ENCODE assay signal across 1 cellular context in the genomic region with DNA sequence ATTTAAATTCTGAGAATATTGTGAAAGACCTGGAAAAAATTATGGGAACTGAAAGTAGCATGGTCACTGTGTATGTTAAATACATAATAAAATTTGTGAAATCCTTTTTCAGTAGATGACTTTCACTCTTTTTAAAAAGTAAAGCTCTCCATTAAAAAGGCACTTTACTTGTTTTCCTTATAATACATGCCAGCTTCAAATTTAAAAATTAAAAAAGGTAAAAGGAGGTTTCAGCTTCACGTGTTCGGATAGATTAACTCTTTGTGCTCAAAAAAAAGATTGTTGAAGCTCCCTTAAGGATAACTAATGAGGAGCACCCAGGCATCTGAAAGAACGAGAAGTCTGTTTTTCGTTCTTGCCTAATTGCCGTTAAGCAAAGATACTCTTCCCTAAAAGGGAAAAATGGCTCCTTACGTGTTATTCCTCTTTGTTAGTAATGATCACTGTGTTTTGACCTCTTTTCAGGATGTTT.
TF ChIP-seq lines count a peak whose summit lies in the region.

No MANE protein-coding gene starts in this region.

TF ChIP-seq in HEK293, 187 proteins besides CTCF, POLR2A, EP300 and RAD21 (continued from another document):
- TF ChIP-seq ZNF19 (tag by site-specific recombination; IDR thresholded peaks at IDR 0.05; ENCODE audit: low read depth) (no peak), ZNF639 (tag by site-specific recombination; IDR thresholded peaks at IDR 0.05) (no peak), ZNF114 (tag by site-specific recombination; IDR thresholded peaks at IDR 0.05) (no peak), ZBTB17 (tag by site-specific recombination; IDR thresholded peaks at IDR 0.05) (peak; percentile 56; the same call in 1 of the 2 replicates), ZNF157 (tag by site-specific recombination; IDR thresholded peaks at IDR 0.05) (no peak), KLF16 (tag by site-specific recombination; IDR thresholded peaks at IDR 0.05) (no peak), ZNF600 (tag by site-specific recombination; IDR thresholded peaks at IDR 0.05) (no peak), PRDM10 (tag by site-specific recombination; IDR thresholded peaks at IDR 0.05) (no peak), ZNF423 (tag by site-specific recombination; IDR thresholded peaks at IDR 0.05) (no peak), HOXA7 (CRISPR knock-in tag; IDR thresholded peaks at IDR 0.05; ENCODE audit: borderline replicate concordance) (no peak), ZNF184 (tag by site-specific recombination; IDR thresholded peaks at IDR 0.05) (no peak), ZNF37A (tag by site-specific recombination; IDR thresholded peaks at IDR 0.05) (no peak), ZSCAN5A (tag by site-specific recombination; IDR thresholded peaks at IDR 0.05) (no peak), ZNF510 (tag by site-specific recombination; IDR thresholded peaks at IDR 0.05; ENCODE audit: insufficient replicate concordance) (no peak), KLF10 (tag by site-specific recombination; IDR thresholded peaks at IDR 0.05) (no peak), ZNF626 (tag by site-specific recombination; IDR thresholded peaks at IDR 0.05) (no peak), TSHZ1 (tag by site-specific recombination; IDR thresholded peaks at IDR 0.05; ENCODE audit: borderline replicate concordance) (no peak), ZFP69B (tag by site-specific recombination; IDR thresholded peaks at IDR 0.05) (no peak), GLIS2 (tag by site-specific recombination; IDR thresholded peaks at IDR 0.05) (no peak), ZNF571 (tag by site-specific recombination; IDR thresholded peaks at IDR 0.05) (no peak), ZFP41 (tag by site-specific recombination; IDR thresholded peaks at IDR 0.05; ENCODE audit: borderline replicate concordance) (no peak), ZNF747 (tag by site-specific recombination; IDR thresholded peaks at IDR 0.05) (no peak), ZNF169 (tag by site-specific recombination; IDR thresholded peaks at IDR 0.05) (no peak), ZNF132 (tag by site-specific recombination; IDR thresholded peaks at IDR 0.05; ENCODE audit: borderline replicate concordance) (no peak), ZNF155 (tag by site-specific recombination; IDR thresholded peaks at IDR 0.05) (no peak), ZBTB48 (tag by site-specific recombination; IDR thresholded peaks at IDR 0.05) (peak; percentile 49; the same call in 1 of the 2 replicates), ZNF830 (tag by site-specific recombination; IDR thresholded peaks at IDR 0.05; ENCODE audit: low read depth) (no peak), ZNF544 (tag by site-specific recombination; IDR thresholded peaks at IDR 0.05) (no peak), KLF1 (tag by site-specific recombination; IDR thresholded peaks at IDR 0.05) (no peak), HOXD13 (CRISPR knock-in tag; IDR thresholded peaks at IDR 0.05; ENCODE audit: borderline replicate concordance) (no peak), ZNF121 (tag by site-specific recombination; IDR thresholded peaks at IDR 0.05) (no peak), OVOL3 (tag by site-specific recombination; IDR thresholded peaks at IDR 0.05) (no peak), ZNF404 (tag by site-specific recombination; IDR thresholded peaks at IDR 0.05) (no peak), ZBTB20 (tag by site-specific recombination; IDR thresholded peaks at IDR 0.05) (0 out of 2 replicates have a peak, but pooled peaks have one; percentile 23), REPIN1 (tag by site-specific recombination; IDR thresholded peaks at IDR 0.05; ENCODE audit: low read depth) (no peak), ZNF354C (tag by site-specific recombination; IDR thresholded peaks at IDR 0.05; ENCODE audit: borderline replicate concordance, low read depth) (no peak), ZNF555 (tag by site-specific recombination; conservative IDR thresholded peaks at IDR 0.05) (no peak), ZNF394 (tag by site-specific recombination; IDR thresholded peaks at IDR 0.05; ENCODE audit: borderline replicate concordance) (peak; percentile 23; the same call in 1 of the 2 replicates), ZNF174 (tag by site-specific recombination; IDR thresholded peaks at IDR 0.05) (no peak), TRIM28 (IDR thresholded peaks at IDR 0.05; ENCODE audit: borderline replicate concordance, low read length) (no peak), ZNF433 (tag by site-specific recombination; IDR thresholded peaks at IDR 0.05; ENCODE audit: low read depth) (no peak)
- TF ChIP-seq, protein P1, sequence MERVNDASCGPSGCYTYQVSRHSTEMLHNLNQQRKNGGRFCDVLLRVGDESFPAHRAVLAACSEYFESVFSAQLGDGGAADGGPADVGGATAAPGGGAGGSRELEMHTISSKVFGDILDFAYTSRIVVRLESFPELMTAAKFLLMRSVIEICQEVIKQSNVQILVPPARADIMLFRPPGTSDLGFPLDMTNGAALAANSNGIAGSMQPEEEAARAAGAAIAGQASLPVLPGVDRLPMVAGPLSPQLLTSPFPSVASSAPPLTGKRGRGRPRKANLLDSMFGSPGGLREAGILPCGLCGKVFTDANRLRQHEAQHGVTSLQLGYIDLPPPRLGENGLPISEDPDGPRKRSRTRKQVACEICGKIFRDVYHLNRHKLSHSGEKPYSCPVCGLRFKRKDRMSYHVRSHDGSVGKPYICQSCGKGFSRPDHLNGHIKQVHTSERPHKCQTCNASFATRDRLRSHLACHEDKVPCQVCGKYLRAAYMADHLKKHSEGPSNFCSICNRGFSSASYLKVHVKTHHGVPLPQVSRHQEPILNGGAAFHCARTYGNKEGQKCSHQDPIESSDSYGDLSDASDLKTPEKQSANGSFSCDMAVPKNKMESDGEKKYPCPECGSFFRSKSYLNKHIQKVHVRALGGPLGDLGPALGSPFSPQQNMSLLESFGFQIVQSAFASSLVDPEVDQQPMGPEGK (tag by site-specific recombination; IDR thresholded peaks at IDR 0.05): no peak
- TF ChIP-seq, protein P2, sequence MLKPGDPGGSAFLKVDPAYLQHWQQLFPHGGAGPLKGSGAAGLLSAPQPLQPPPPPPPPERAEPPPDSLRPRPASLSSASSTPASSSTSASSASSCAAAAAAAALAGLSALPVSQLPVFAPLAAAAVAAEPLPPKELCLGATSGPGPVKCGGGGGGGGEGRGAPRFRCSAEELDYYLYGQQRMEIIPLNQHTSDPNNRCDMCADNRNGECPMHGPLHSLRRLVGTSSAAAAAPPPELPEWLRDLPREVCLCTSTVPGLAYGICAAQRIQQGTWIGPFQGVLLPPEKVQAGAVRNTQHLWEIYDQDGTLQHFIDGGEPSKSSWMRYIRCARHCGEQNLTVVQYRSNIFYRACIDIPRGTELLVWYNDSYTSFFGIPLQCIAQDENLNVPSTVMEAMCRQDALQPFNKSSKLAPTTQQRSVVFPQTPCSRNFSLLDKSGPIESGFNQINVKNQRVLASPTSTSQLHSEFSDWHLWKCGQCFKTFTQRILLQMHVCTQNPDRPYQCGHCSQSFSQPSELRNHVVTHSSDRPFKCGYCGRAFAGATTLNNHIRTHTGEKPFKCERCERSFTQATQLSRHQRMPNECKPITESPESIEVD (tag by site-specific recombination; IDR thresholded peaks at IDR 0.05): peak; percentile 91
- TF ChIP-seq, protein P3, sequence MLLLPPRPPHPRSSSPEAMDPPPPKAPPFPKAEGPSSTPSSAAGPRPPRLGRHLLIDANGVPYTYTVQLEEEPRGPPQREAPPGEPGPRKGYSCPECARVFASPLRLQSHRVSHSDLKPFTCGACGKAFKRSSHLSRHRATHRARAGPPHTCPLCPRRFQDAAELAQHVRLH (tag by site-specific recombination; IDR thresholded peaks at IDR 0.05): no peak
